Comparison of ENCODE assay signal across 9 cellular contexts in genomic region chr19:52369463-52370340, GRCh38. TPM values are rescaled to one million over a fixed set of nuclear protein-coding genes. Genes with fewer than 3 reads are reported as not detected.
DNase-seq lines count a peak whose midpoint lies in the region; ATAC-seq, FAIRE-seq and TF ChIP-seq lines count a peak whose summit lies in the region.
"Had no signal": no experiment of that assay in that cellular context is flagged by ENCODE, and none has a peak within 500 bp of the region (broad histone marks: within the 10 kb centered on the region; RNA-seq: fewer than 3 reads in every experiment).

Gene ZNF880, plus strand, starts transcription at chr19:52369923. Its CDS starts 43 bp downstream, at chr19:52369966.

- H3K4me3 ChIP-seq in liver (ENCODE audit: low read depth in 1 of 3, low read length in 3 of 3) (peak within 1 kb of the TSS; percentile 71 to 93 (median 86)), HepG2 (replicated peaks in 1 of 3; ENCODE audit: insufficient read depth in 1 of 3, low read depth in 2 of 3, low read length in 3 of 3) (no peak within 1 kb of the TSS), mammary epithelial cell (replicated peaks in 1 of 3; ENCODE audit: insufficient read depth in 1 of 3, low read depth in 2 of 3, low read length in 3 of 3) (peak within 1 kb of the TSS; percentile 70 to 96 (median 72)), iPS-18c (ENCODE audit: insufficient read depth, low read depth, low read length) (peak within 1 kb of the TSS; percentile 57), skeletal muscle tissue (ENCODE audit: low read length in 3 of 3) (peak within 1 kb of the TSS; percentile 95 to 96 (median 96))

- H2AFZ ChIP-seq in HepG2 (ENCODE audit: low read length) (no peak within 1 kb of the TSS), mammary epithelial cell (ENCODE audit: low read depth, low read length) (peak within 1 kb of the TSS; percentile 98)

- BruUV-seq in HepG2 (replicated peaks; lab: Mats Ljungman, UMichigan) = no TSS peak
- BruUV-seq in mammary epithelial cell (replicated peaks; lab: Mats Ljungman, UMichigan) = TSS peak; percentile 68

- H3K4me2 ChIP-seq in HepG2 (ENCODE audit: low read depth, low read length) (no peak within 1 kb of the TSS), mammary epithelial cell (ENCODE audit: insufficient read depth, low read depth, low read length) (peak within 1 kb of the TSS; percentile 71)

- ATAC-seq in HepG2 (no peak), activated B cell treated with CpG ODN at 0.5 μM for 24 hours (ENCODE audit: low read depth) (peak; percentile 98)

- H3K27ac Mint-ChIP-seq in activated B cell treated with CpG ODN at 0.5 μM for 24 hours = peak within 1 kb of the TSS; percentile 97

- DNase-seq in HepG2 (ENCODE audit: low spot score) (no peak), MV-4-11 (lab: John Stamatoyannopoulos, UW) (peak; percentile 83), activated B cell treated with CpG ODN at 0.5 μM for 24 hours (peak; percentile 86), mammary epithelial cell (peak; percentile 84), A172 (ENCODE audit: low spot score) (no peak)

- H3K27ac ChIP-seq in liver (ENCODE audit: low read depth in 1 of 2, low read length in 2 of 2) (peak within 1 kb of the TSS; percentile 71 to 89), HepG2 (ENCODE audit: extremely low read length, insufficient read depth, low read length) (no peak within 1 kb of the TSS), mammary epithelial cell (ENCODE audit: insufficient read depth, low read depth, low read length) (peak within 1 kb of the TSS; percentile 79), skeletal muscle tissue (ENCODE audit: low read depth, low read length) (peak within 1 kb of the TSS; percentile 96)

- H4K20me1 ChIP-seq in HepG2 (ENCODE audit: insufficient read depth, low read length) (no peaks in the 10 kb centered on the region), mammary epithelial cell (ENCODE audit: insufficient read depth, low read length) (no peaks in the 10 kb centered on the region)

- peaks cover 20 to 62% (median 34%) of the 10 kb centered on the region in 4 donors for H3K9me3 ChIP-seq in liver (ENCODE audit: control insufficient read depth in 4 of 4, low read length in 3 of 4)
- H3K9me3 ChIP-seq in HepG2 (ENCODE audit: low read length) = peaks cover 76% of the 10 kb centered on the region
- peaks cover 32% of the 10 kb centered on the region for H3K9me3 ChIP-seq in mammary epithelial cell (replicated peaks; ENCODE audit: insufficient read depth, low read length)
- H3K9me3 ChIP-seq in iPS-18c (ENCODE audit: control insufficient read depth, insufficient read depth, low read length) = peaks cover 6% of the 10 kb centered on the region
- H3K9me3 ChIP-seq in skeletal muscle tissue (ENCODE audit: control insufficient read depth in 3 of 3, low read length in 3 of 3) = peaks cover 12 to 18% (median 13%) of the 10 kb centered on the region in 3 donors

- H3K27me3 ChIP-seq in liver (ENCODE audit: control insufficient read depth in 4 of 4, insufficient read depth in 4 of 4, low read length in 3 of 4) (no peaks in the 10 kb centered on the region), HepG2 (ENCODE audit: control insufficient read depth in 1 of 2, insufficient read depth in 2 of 2, low read length in 2 of 2) (no peaks in the 10 kb centered on the region), mammary epithelial cell (ENCODE audit: insufficient read depth, low read length) (no peaks in the 10 kb centered on the region), skeletal muscle tissue (ENCODE audit: control insufficient read depth in 3 of 3, insufficient read depth in 3 of 3, low read length in 3 of 3) (no peaks in the 10 kb centered on the region)

- in situ Hi-C loops in HepG2 (cut with HindIII; ENCODE audit: extremely low pct_ligation_motif_present, low pct_unique_long_range_greater_than_20kb) (no loop called here), mammary epithelial cell (cut with MboI; ENCODE audit: low sequenced_read_pairs in 2 of 2) (no loop called here)

- TF ChIP-seq RAD21 in liver (IDR thresholded peaks at IDR 0.05) = no peak
- TF ChIP-seq RAD21 in HepG2 (CRISPR knock-in tag; IDR thresholded peaks at IDR 0.05) = no peak

- peaks cover 0 to 3% (median 2%) of the 10 kb centered on the region in 4 donors for H3K36me3 ChIP-seq in liver (ENCODE audit: control insufficient read depth in 4 of 4, insufficient read depth in 3 of 4, low read depth in 1 of 4, low read length in 3 of 4)
- no peaks in the 10 kb centered on the region for H3K36me3 ChIP-seq in HepG2 (replicated peaks in 1 of 2; ENCODE audit: control insufficient read depth in 1 of 2, insufficient read depth in 2 of 2, low read length in 2 of 2)
- H3K36me3 ChIP-seq in mammary epithelial cell (ENCODE audit: insufficient read depth, low read length) = peaks cover 6% of the 10 kb centered on the region
- H3K36me3 ChIP-seq in skeletal muscle tissue (ENCODE audit: control insufficient read depth in 3 of 3, insufficient read depth in 3 of 3, low read length in 3 of 3) = peaks cover 19 to 32% (median 25%) of the 10 kb centered on the region in 3 donors

- no peak for TF ChIP-seq POLR2A in HepG2 (IDR thresholded peaks at IDR 0.05; ENCODE audit: insufficient read depth in 1 of 2, low read depth in 2 of 2, low read length in 2 of 2)

- peak within 1 kb of the TSS; percentile 95 for H3K4me3 Mint-ChIP-seq in activated B cell treated with CpG ODN at 0.5 μM for 24 hours

- CTCF ChIA-PET in HepG2 (lab: Yijun Ruan, JAX; ENCODE audit: low intra/inter-chr PET ratio, low total read pairs) (no interaction called here), activated B cell treated with CpG ODN at 0.5 μM for 24 hours (lab: Charles Lee) (no interaction called here), mammary epithelial cell (lab: Charles Lee; ENCODE audit: low non-redundant PET) (no interaction called here)

- 6% methylated on average over 53 of the region's 53 CpGs for WGBS in liver
- WGBS in HepG2 (ENCODE audit: low lambda C conversion rate) = 67% methylated on average over 53 of the region's 53 CpGs
- WGBS in mammary epithelial cell (ENCODE audit: low coverage, missing lambda C conversion rate) = 4% methylated on average over 35 of the region's 53 CpGs

- peaks cover 30% of the 10 kb centered on the region for H3K9me3 Mint-ChIP-seq in activated B cell treated with CpG ODN at 0.5 μM for 24 hours

- FAIRE-seq in HepG2 (lab: Jason Lieb, UNC) = no peak
- FAIRE-seq: G401.6 had no signal

- dilution Hi-C loops in mammary epithelial cell (cut with HindIII; ENCODE audit: low sequenced_read_pairs) = no loop called here

- TF ChIP-seq EP300 in HepG2 (IDR thresholded peaks at IDR 0.05; ENCODE audit: low read depth in 2 of 2, low read length in 2 of 2) (no peak), HepG2 (CRISPR knock-in tag; IDR thresholded peaks at IDR 0.05; ENCODE audit: borderline replicate concordance) (no peak)

- intact Hi-C loops in HepG2 (cut with micrococcal nuclease; ENCODE audit: unreplicated experiment) = no loop called here
- intact Hi-C loops in activated B cell treated with CpG ODN at 0.5 μM for 24 hours (cut with micrococcal nuclease) = loop anchor here (1.0 to 2.0 kb wide), 3 partner anchors 28 to 73 kb away; partner anchors contain the start of genes ZNF480, ZNF528 and ZNF610
- intact Hi-C loops in mammary epithelial cell (cut with micrococcal nuclease) = no loop called here

- H3K9ac ChIP-seq in liver (ENCODE audit: low read depth in 1 of 2, low read length in 2 of 2) (peak within 1 kb of the TSS; percentile 39 to 47), HepG2 (ENCODE audit: insufficient read depth, low read depth, low read length) (no peak within 1 kb of the TSS), mammary epithelial cell (ENCODE audit: insufficient read depth, low read length) (peak within 1 kb of the TSS; percentile 69), skeletal muscle tissue (ENCODE audit: low read depth in 1 of 3, low read length in 3 of 3) (peak within 1 kb of the TSS; percentile 94 to 97 (median 96))

- H3K79me2 ChIP-seq in HepG2 (ENCODE audit: insufficient read depth, low read length) (no peaks in the 10 kb centered on the region), mammary epithelial cell (ENCODE audit: insufficient read depth, low read length) (no peaks in the 10 kb centered on the region)

- peaks cover 17% of the 10 kb centered on the region for H3K4me1 Mint-ChIP-seq in activated B cell treated with CpG ODN at 0.5 μM for 24 hours

- POLR2A ChIA-PET in HepG2 (lab: Yijun Ruan, JAX) = no interaction called here
- POLR2A ChIA-PET in activated B cell treated with CpG ODN at 0.5 μM for 24 hours (lab: Charles Lee) = interaction anchor here (0.6 to 1.5 kb wide), 14 partner anchors 9 to 1151 kb away, joined by 3 to 24 read pairs (median 4); partner anchors contain the start of genes PPP2R1A, ZNF528, ZNF610 and ZNF766

- H3K4me1 ChIP-seq in liver (ENCODE audit: control insufficient read depth in 4 of 4, insufficient read depth in 4 of 4, low read length in 3 of 4) (no peaks in the 10 kb centered on the region), HepG2 (ENCODE audit: insufficient read depth, low read length) (no peaks in the 10 kb centered on the region), mammary epithelial cell (ENCODE audit: insufficient read depth, low read length) (no peaks in the 10 kb centered on the region), skeletal muscle tissue (ENCODE audit: control insufficient read depth in 3 of 3, insufficient read depth in 3 of 3, low read length in 3 of 3) (peaks cover 0 to 6% (median 3%) of the 10 kb centered on the region in 3 donors)

- TF ChIP-seq CTCF in liver (IDR thresholded peaks at IDR 0.05; ENCODE audit: low read depth, low read length, missing input control) = no peak
- TF ChIP-seq CTCF in HepG2 (CRISPR knock-in tag; IDR thresholded peaks at IDR 0.05) = no peak
- no peak for TF ChIP-seq CTCF in activated B cell treated with CpG ODN at 0.5 μM for 24 hours (IDR thresholded peaks at IDR 0.05)
- TF ChIP-seq CTCF in mammary epithelial cell (conservative IDR thresholded peaks at IDR 0.05 in 1 of 2, IDR thresholded peaks at IDR 0.05 in 1 of 2; ENCODE audit: extremely low read depth in 1 of 2, insufficient read depth in 1 of 2, low read depth in 1 of 2, low read length in 2 of 2) = no peak

- H3K27me3 Mint-ChIP-seq in activated B cell treated with CpG ODN at 0.5 μM for 24 hours = no peaks in the 10 kb centered on the region

- H3K36me3 Mint-ChIP-seq in activated B cell treated with CpG ODN at 0.5 μM for 24 hours (ENCODE audit: low read depth) = peaks cover 60% of the 10 kb centered on the region

RNA-seq across cellular contexts. Expression of gene ZNF880, which starts in this region (rescaled TPM):
- total RNA-seq in liver = 1 to 10 TPM; 2.2 to 3.3 TPM
- polyA plus RNA-seq in liver = 1 to 10 TPM; 2.1 to 2.6 TPM
- 0.18 TPM in 1 of 2 replicates, not detected in the other for total RNA-seq in HepG2 (2016; rRNA removed; fragmentation: Illumina TruSeq; extraction: Trizol)
- total RNA-seq in HepG2 (2016; cell fraction: cytosol; rRNA removed; fragmentation: Illumina TruSeq; extraction: Trizol; ENCODE audit: low read depth) = 0.44 TPM in 1 of 2 replicates, not detected in the other
- 0.10 TPM in 1 of 2 replicates, not detected in the other for total RNA-seq in HepG2 (2016; cell fraction: insoluble cytoplasmic fraction; rRNA removed; fragmentation: Illumina TruSeq; extraction: Trizol)
- 0.17 and 0.22 TPM in 2 replicates for total RNA-seq in HepG2 (2016; cell fraction: membrane; rRNA removed; fragmentation: Illumina TruSeq; extraction: Trizol)
- total RNA-seq in HepG2 (2016; cell fraction: nucleus; rRNA removed; fragmentation: Illumina TruSeq; extraction: Trizol) = not detected in 2 replicates
- polyA plus RNA-seq in HepG2 (2011; rRNA removed) = 0.03 and 0.10 TPM in 2 replicates
- 0.05 and 0.12 TPM in 2 replicates for polyA plus RNA-seq in HepG2 (2011; cell fraction: cytosol; rRNA removed)
- polyA plus RNA-seq in HepG2 (2011; cell fraction: nucleus; rRNA removed) = 0.17 TPM in 1 of 2 replicates, not detected in the other
- polyA plus RNA-seq in HepG2 (2012) = 0.24 TPM in 1 of 2 replicates, not detected in the other
- polyA plus RNA-seq in HepG2 (2016; cell fraction: cytosol; fragmentation: Illumina TruSeq; extraction: Trizol; ENCODE audit: low read depth) = not detected in 2 replicates
- polyA plus RNA-seq in HepG2 (2016; cell fraction: insoluble cytoplasmic fraction; fragmentation: Illumina TruSeq; extraction: Trizol; ENCODE audit: low read depth) = not detected in 2 replicates
- polyA plus RNA-seq in HepG2 (2016; cell fraction: membrane; fragmentation: Illumina TruSeq; extraction: Trizol; ENCODE audit: low read depth) = not detected in 2 replicates
- polyA plus RNA-seq in HepG2 (2016; cell fraction: nucleus; fragmentation: Illumina TruSeq; extraction: Trizol; ENCODE audit: insufficient read depth, low read depth) = not detected in 2 replicates
- polyA minus RNA-seq in HepG2 (2011; rRNA and poly(A)+ RNA removed; ENCODE audit: low replicate concordance) = 0.08 TPM in 1 of 2 replicates, not detected in the other
- polyA minus RNA-seq in HepG2 (2011; cell fraction: cytosol; rRNA and poly(A)+ RNA removed) = not detected in 2 replicates
- polyA minus RNA-seq in HepG2 (2011; cell fraction: nucleus; rRNA and poly(A)+ RNA removed) = 0.75 TPM in 1 of 2 replicates, not detected in the other
- 28.0 and 29.5 TPM in 2 replicates for total RNA-seq in activated B cell treated with CpG ODN at 0.5 μM for 24 hours
- total RNA-seq in mammary epithelial cell = 10 to 100 TPM; 12.9 to 30.0 TPM
- polyA plus RNA-seq in mammary epithelial cell = 17.8 TPM
- 3.2 TPM for polyA minus RNA-seq in mammary epithelial cell
- total RNA-seq in skeletal muscle tissue = 30.8 TPM
- 0.12 and 0.22 TPM in 2 replicates for total RNA-seq in A172 (2014; rRNA removed; shearing (Covaris generic))

Comparison
In these comparisons a context has a peak if more than half of its experiments do, and no peak if none do; other contexts are left out.
1. H3K4me3 ChIP-seq: peak in liver (3 of 3), mammary epithelial cell (3 of 3), iPS-18c (single experiment) and skeletal muscle tissue (3 of 3); none in HepG2 (0 of 3).
2. DNase-seq: peak in MV-4-11 (single experiment), activated B cell treated with CpG ODN at 0.5 μM for 24 hours (single experiment) and mammary epithelial cell (single experiment); none in HepG2 (single experiment) and A172 (single experiment).